In the genomic region with DNA sequence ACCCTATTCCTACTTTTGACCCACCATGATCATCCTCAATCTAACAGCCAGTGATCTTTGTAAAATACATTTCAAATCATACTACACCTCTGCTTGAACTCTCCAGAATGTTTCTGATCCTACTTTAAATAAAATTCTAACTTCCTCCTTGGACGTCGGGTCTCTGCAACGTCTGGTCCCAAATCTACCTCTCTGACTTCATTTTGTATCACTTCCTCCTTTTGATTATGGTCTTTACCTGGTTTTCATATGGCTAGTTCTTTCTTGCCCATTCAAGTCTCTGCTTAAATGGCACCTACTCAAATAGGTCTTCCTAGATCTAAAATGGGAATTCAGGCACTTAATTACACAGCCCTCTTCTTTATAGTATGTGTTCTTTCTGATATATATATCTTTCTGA, we compare ENCODE assay signal across 25 cellular contexts. TPM values are rescaled to one million over a fixed set of nuclear protein-coding genes. Genes with fewer than 3 reads are reported as not detected.
"Had no signal": no experiment of that assay in that cellular context is flagged by ENCODE, and none has a peak within 500 bp of the region (broad histone marks: within the 10 kb centered on the region; RNA-seq: fewer than 3 reads in every experiment).

No MANE protein-coding gene starts in this region.

- FAIRE-seq: colon, endometrium, endothelial cell of umbilical vein, frontal cortex had no signal

- DNase-seq: colonic mucosa; cortex of kidney; dermis blood vessel endothelial cell; dorsolateral prefrontal cortex; effector CD4-positive, alpha-beta T cell; effector CD8-positive, alpha-beta T cell; effector memory CD4-positive, alpha-beta T cell; effector memory CD8-positive, alpha-beta T cell; endodermal cell; erythroblast; esophagus squamous epithelium; foreskin fibroblast; foreskin keratinocyte; foreskin melanocyte; gastrocnemius medialis; glutamatergic neuron; head of caudate nucleus; heart left ventricle; heart right ventricle had no signal

- ATAC-seq: effector memory CD8-positive, alpha-beta T cell; esophagus mucosa; foreskin keratinocyte; gastrocnemius medialis; gastroesophageal sphincter; heart left ventricle; heart right ventricle had no signal

RNA-seq across cellular contexts. Expression of a gene that starts 18.2 kb away (rescaled TPM):
- polyA plus RNA-seq: endothelial cell of umbilical vein, foreskin keratinocyte had no signal
